1 cellular context compared by ENCODE assay signal in genomic region chr14:65948302-65948701, GRCh38.
A peak's percentile ranks its signal among the peaks of the same experiment; 100 is the strongest.
TF ChIP-seq lines count a peak whose summit lies in the region.

No MANE protein-coding gene starts in this region.

TF ChIP-seq in IMR-90, 13 proteins besides CTCF, POLR2A, EP300 and RAD21:
- TF ChIP-seq BHLHE40 (IDR thresholded peaks at IDR 0.05; ENCODE audit: low read depth, low read length) (peak; percentile 22; the same call in 1 of the 2 replicates), RCOR1 (IDR thresholded peaks at IDR 0.05; ENCODE audit: insufficient replicate concordance, low read length) (no peak)
